ENCODE assay signal across 12 cellular contexts in the genomic region with DNA sequence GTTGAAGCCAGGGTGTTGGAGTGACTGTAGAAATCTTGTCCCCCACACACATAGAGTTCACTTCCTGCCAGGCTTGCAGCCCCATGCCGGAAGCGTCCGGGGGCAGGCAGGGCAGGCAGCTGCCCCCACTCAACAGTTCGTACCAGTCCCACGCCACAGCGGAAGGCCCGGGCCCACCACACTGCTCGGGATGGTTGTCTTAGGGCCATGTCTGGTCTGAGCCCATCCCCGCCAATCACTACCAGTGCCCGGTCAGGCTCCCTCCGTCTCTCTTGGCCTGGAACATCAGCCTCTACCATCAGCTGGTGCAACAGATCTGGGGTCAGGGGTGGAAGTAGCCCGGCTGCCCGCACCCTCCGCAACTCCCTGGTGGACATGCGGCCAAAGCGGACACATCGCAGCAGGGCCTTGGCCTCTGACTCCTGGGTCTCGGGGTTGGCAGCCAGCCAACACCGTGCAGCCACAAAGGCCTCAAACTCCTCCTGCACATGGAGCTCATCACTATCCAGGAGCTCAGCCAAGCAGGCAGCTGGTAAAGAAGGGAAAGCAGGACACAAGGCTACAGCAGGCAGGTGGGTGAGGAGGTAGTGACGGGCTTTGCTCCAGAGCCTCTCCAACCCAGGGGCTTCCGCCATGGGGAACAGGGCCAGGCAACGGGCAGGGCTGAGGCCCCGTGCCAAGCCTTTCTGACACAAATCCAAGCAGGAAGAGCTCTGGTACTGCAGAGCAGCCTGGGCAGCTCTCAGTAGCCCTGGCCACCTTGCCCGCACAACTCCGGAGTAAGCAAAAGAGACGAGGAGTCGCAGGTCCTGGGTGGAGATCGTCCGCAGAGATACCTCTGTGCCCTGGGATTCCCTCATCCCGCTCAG. TPM values are rescaled to one million over a fixed set of nuclear protein-coding genes. Genes with fewer than 3 reads are reported as not detected.
DNase-seq lines count a peak whose midpoint lies in the region; ATAC-seq, FAIRE-seq and TF ChIP-seq lines count a peak whose summit lies in the region.
"Had no signal": no experiment of that assay in that cellular context is flagged by ENCODE, and none has a peak within 500 bp of the region (broad histone marks: within the 10 kb centered on the region; RNA-seq: fewer than 3 reads in every experiment).

No MANE protein-coding gene starts in this region.

- peaks cover 0 to 14% (median 0%) of the 10 kb centered on the region in 11 experiments; a peak in 7 of 22 replicates for H3K36me3 ChIP-seq in BLaER1 treated with 17β-estradiol and CSF1 and Interleukin-3, amounts not matched to agents 10 nM and 100 nM
- H3K36me3 ChIP-seq in K562 (ENCODE audit: control insufficient read depth, insufficient read depth, low read length): no peaks in the 10 kb centered on the region
- H3K36me3 ChIP-seq: neural progenitor cell had no signal

- 67% methylated on average over 28 of the region's 30 CpGs for WGBS in K562 (ENCODE audit: insufficient coverage, low coverage, missing lambda C conversion rate)

- H3K9me1 ChIP-seq in K562 (ENCODE audit: control insufficient read depth, insufficient read depth, low read length): no peaks in the 10 kb centered on the region

- H3K4me1 ChIP-seq in BLaER1 treated with 17β-estradiol and CSF1 and Interleukin-3, amounts not matched to agents 10 nM and 100 nM: peaks cover 70 to 93% (median 86%) of the 10 kb centered on the region in 10 experiments
- peaks cover 24 to 26% of the 10 kb centered on the region in 2 experiments; a peak in 4 of 5 replicates for H3K4me1 ChIP-seq in K562 (replicated peaks in 1 of 2; ENCODE audit: control insufficient read depth in 2 of 2, insufficient read depth in 2 of 2, low read length in 2 of 2)
- H3K4me1 ChIP-seq: neural progenitor cell had no signal

- no peaks in the 10 kb centered on the region for H3K36me3 Mint-ChIP-seq in naive thymus-derived CD8-positive, alpha-beta T cell
- H3K36me3 Mint-ChIP-seq: neural progenitor cell had no signal

- peak overlapping the region; percentile 57 to 95 (median 91) for H3K27ac Mint-ChIP-seq in naive thymus-derived CD8-positive, alpha-beta T cell
- H3K27ac Mint-ChIP-seq: neural progenitor cell; T-helper 2 cell treated with Interferon-gamma antibody and Interleukin-4, amounts not matched to agents 5 μg/mL and 100 μg/mL, for 36 hours had no signal

- DNase-seq in NCI-H1105 (lab: John Stamatoyannopoulos, UW): peak; percentile 28
- peak; percentile 44 to 58 (median 46) for DNase-seq in K562 (ENCODE audit: extremely low read depth in 1 of 4, low spot score in 3 of 4)
- DNase-seq in naive thymus-derived CD8-positive, alpha-beta T cell: peak in 6 of 10 donors; percentile 18 to 65 (median 38)
- no peak for DNase-seq in HuH-7.5 (ENCODE audit: low spot score)
- no peak for DNase-seq in COR-L47 (lab: John Stamatoyannopoulos, UW)
- DNase-seq in HuH-7 (ENCODE audit: low spot score): no peak
- DNase-seq: effector memory CD4-positive, alpha-beta T cell; stimulated activated CD4-positive, alpha-beta T cell treated with anti-CD3 and anti-CD28 coated beads, Interleukin-2, amount 100 ng/mL, for 48 hours had no signal

- H3K9me3 Mint-ChIP-seq in naive thymus-derived CD8-positive, alpha-beta T cell: no peaks in the 10 kb centered on the region
- H3K9me3 Mint-ChIP-seq: neural progenitor cell; T-helper 2 cell treated with Interferon-gamma antibody and Interleukin-4, amounts not matched to agents 5 μg/mL and 100 μg/mL, for 36 hours had no signal

- H4K20me1 ChIP-seq in BLaER1 treated with 17β-estradiol and CSF1 and Interleukin-3, amounts not matched to agents 10 nM and 100 nM: no peaks in the 10 kb centered on the region
- no peaks in the 10 kb centered on the region for H4K20me1 ChIP-seq in K562 (replicated peaks; ENCODE audit: control insufficient read depth, insufficient read depth, low read length)

- H2AFZ ChIP-seq in K562 (ENCODE audit: low read depth, low read length): no peak overlapping the region
- H2AFZ ChIP-seq: neural progenitor cell had no signal

- ATAC-seq in K562 (peak; percentile 42), HG02763 (IDR thresholded peaks at IDR 0.05; ENCODE audit: unreplicated experiment) (no peak)
- ATAC-seq in naive thymus-derived CD8-positive, alpha-beta T cell: peak; percentile 78 to 85

- TF ChIP-seq POLR2A in K562 (conservative IDR thresholded peaks at IDR 0.05): no peak

- POLR2A ChIA-PET in K562 (lab: Yijun Ruan, JAX): interaction anchor here (0.6 kb wide), 2 partner anchors 10 to 835 kb away, joined by 3 read pairs; no protein-coding TSS in a partner anchor
- POLR2A ChIA-PET in naive thymus-derived CD8-positive, alpha-beta T cell (lab: Charles Lee): interaction anchor here (1.0 to 3.7 kb wide), 7 partner anchors 9 to 86 kb away, joined by 3 to 23 read pairs (median 9); a partner anchor contains a TSS

- CTCF ChIA-PET in K562 (lab: Yijun Ruan, JAX; ENCODE audit: low intra/inter-chr PET ratio): no interaction called here

- FAIRE-seq in K562 (lab: Jason Lieb, UNC): no peak

- H3K4me1 Mint-ChIP-seq in naive thymus-derived CD8-positive, alpha-beta T cell: peaks cover 22 to 46% (median 43%) of the 10 kb centered on the region in 4 donors
- H3K4me1 Mint-ChIP-seq: neural progenitor cell had no signal

- in situ Hi-C loops in K562 (cut with MboI): no loop called here

- TF ChIP-seq EP300 in K562 (IDR thresholded peaks at IDR 0.05; ENCODE audit: low read length): no peak

- H3K27me3 ChIP-seq in BLaER1 treated with 17β-estradiol and CSF1 and Interleukin-3, amounts not matched to agents 10 nM and 100 nM: no peaks in the 10 kb centered on the region
- H3K27me3 ChIP-seq in K562 (ENCODE audit: control insufficient read depth in 2 of 2, insufficient read depth in 2 of 2, low read length in 2 of 2): no peaks in the 10 kb centered on the region
- H3K27me3 ChIP-seq: neural progenitor cell had no signal

- peak overlapping the region; percentile 85 to 99 (median 96) for H3K4me2 ChIP-seq in BLaER1 treated with 17β-estradiol and CSF1 and Interleukin-3, amounts not matched to agents 10 nM and 100 nM
- no peak overlapping the region for H3K4me2 ChIP-seq in K562 (ENCODE audit: insufficient read depth, low read length)
- H3K4me2 ChIP-seq: neural progenitor cell had no signal

- TF ChIP-seq CTCF in K562 (IDR thresholded peaks at IDR 0.05 in 2 of 3, conservative IDR thresholded peaks at IDR 0.05 in 1 of 3; ENCODE audit: insufficient read depth in 2 of 3, low read depth in 1 of 3, low read length in 3 of 3): no peak

- H3K79me2 ChIP-seq in K562 (ENCODE audit: control insufficient read depth, insufficient read depth, low read length): no peaks in the 10 kb centered on the region; the same call in 2 of the 3 replicates

- peak overlapping the region; percentile 52 to 80 (median 68) for H3K4me3 Mint-ChIP-seq in naive thymus-derived CD8-positive, alpha-beta T cell
- H3K4me3 Mint-ChIP-seq: neural progenitor cell; T-helper 2 cell treated with Interferon-gamma antibody and Interleukin-4, amounts not matched to agents 5 μg/mL and 100 μg/mL, for 36 hours had no signal

- BruUV-seq in K562 (replicated peaks; lab: Mats Ljungman, UMichigan): no TSS peak

- intact Hi-C loops in K562 (cut with micrococcal nuclease): no loop called here

- peak overlapping the region in 10 of 11 experiments; percentile 2 to 95 (median 88); a peak in 17 of 22 replicates for H3K9ac ChIP-seq in BLaER1 treated with 17β-estradiol and CSF1 and Interleukin-3, amounts not matched to agents 10 nM and 100 nM
- H3K9ac ChIP-seq in K562 (ENCODE audit: insufficient read depth in 1 of 2, low read depth in 2 of 2, low read length in 2 of 2): peak overlapping the region in 1 of 2 experiments; percentile 74; a peak in 1 of 4 replicates
- H3K9ac ChIP-seq: neural progenitor cell had no signal

- H3K27ac ChIP-seq in BLaER1 treated with 17β-estradiol and CSF1 and Interleukin-3, amounts not matched to agents 10 nM and 100 nM: peak overlapping the region; percentile 6 to 100 (median 97); a peak in 21 of 22 replicates
- H3K27ac ChIP-seq in K562 (ENCODE audit: extremely low read depth, low read depth, low read length): no peak overlapping the region
- H3K27ac ChIP-seq: neural progenitor cell had no signal

- peak overlapping the region in 8 of 10 experiments; percentile 48 to 69 (median 58); a peak in 13 of 20 replicates for H3K4me3 ChIP-seq in BLaER1 treated with 17β-estradiol and CSF1 and Interleukin-3, amounts not matched to agents 10 nM and 100 nM
- no peak overlapping the region for H3K4me3 ChIP-seq in K562
- H3K4me3 ChIP-seq: neural progenitor cell had no signal

- TF ChIP-seq RAD21 in K562 (CRISPR knock-in tag; conservative IDR thresholded peaks at IDR 0.05 in 1 of 2, IDR thresholded peaks at IDR 0.05 in 1 of 2): no peak

- no peaks in the 10 kb centered on the region for H3K27me3 Mint-ChIP-seq in naive thymus-derived CD8-positive, alpha-beta T cell

- no peaks in the 10 kb centered on the region for H3K9me3 ChIP-seq in BLaER1 treated with 17β-estradiol and CSF1 and Interleukin-3, amounts not matched to agents 10 nM and 100 nM (replicated peaks in 1 of 11)
- no peaks in the 10 kb centered on the region for H3K9me3 ChIP-seq in K562 (replicated peaks; ENCODE audit: control insufficient read depth, insufficient read depth, low read depth, low read length)

RNA-seq across cellular contexts. Expression of a gene that starts 5.9 kb away (rescaled TPM):
- total RNA-seq in K562 (2011; cell fraction: chromatin; rRNA removed; ENCODE audit: low replicate concordance): 0.12 TPM in 1 of 2 replicates, not detected in the other
- not detected in 2 replicates for total RNA-seq in K562 (2011; cell fraction: nucleolus; rRNA removed)
- 0.07 TPM in 1 of 2 replicates, not detected in the other for total RNA-seq in K562 (2011; cell fraction: nucleoplasm; rRNA removed)
- total RNA-seq in K562 (2014; rRNA removed) (not detected in 2 replicates), K562 (2014; rRNA removed; fragmentation: Illumina TruSeq; extraction: Trizol) (not detected in 2 replicates), K562 (2015; rRNA removed; fragmentation: Illumina TruSeq; extraction: Trizol) (0.04 TPM in 2 replicates), K562 (2021) (0.02 TPM in 1 of 2 replicates, not detected in the other)
- polyA plus RNA-seq in K562 (2011; rRNA removed) (not detected in 2 replicates), K562 (2014; fragmentation: Illumina TruSeq; extraction: Trizol) (not detected in 2 replicates), K562 (2014; fragmentation: Nextera tagmentation; extraction: Ambion mirVana) (under 1 TPM; 0.13 to 0.27 TPM), K562 (2014; rRNA removed) (0.15 TPM in 1 of 2 replicates, not detected in the other)
- polyA plus RNA-seq in K562 (2011; cell fraction: cytosol; rRNA removed): not detected in 2 replicates
- 0.03 and 0.06 TPM in 2 replicates for polyA plus RNA-seq in K562 (2011; cell fraction: nucleus; rRNA removed)
- 0.12 TPM in 2 replicates for polyA plus RNA-seq in K562 (2012)
- polyA minus RNA-seq in K562 (2011; rRNA and poly(A)+ RNA removed): 0.06 TPM in 1 of 2 replicates, not detected in the other
- not detected in 2 replicates for polyA minus RNA-seq in K562 (2011; cell fraction: cytosol; rRNA and poly(A)+ RNA removed)
- under 0.01 and 0.11 TPM in 2 replicates for polyA minus RNA-seq in K562 (2011; cell fraction: nucleus; rRNA and poly(A)+ RNA removed)
- under 1 TPM; 0.52 to 0.57 TPM for total RNA-seq in naive thymus-derived CD8-positive, alpha-beta T cell
- under 1 TPM; 0.43 to 0.77 (median 0.43) TPM for polyA plus RNA-seq in naive thymus-derived CD8-positive, alpha-beta T cell

RNA-seq across cellular contexts. Expression of a gene that starts 16.7 kb away (rescaled TPM):
- 71.3 and 83.9 TPM in 2 replicates for total RNA-seq in K562 (2011; cell fraction: chromatin; rRNA removed; ENCODE audit: low replicate concordance)
- total RNA-seq in K562 (2011; cell fraction: nucleolus; rRNA removed): 27.0 and 37.0 TPM in 2 replicates
- 32.2 and 34.5 TPM in 2 replicates for total RNA-seq in K562 (2011; cell fraction: nucleoplasm; rRNA removed)
- total RNA-seq in K562 (2014; rRNA removed) (4.4 and 4.5 TPM in 2 replicates), K562 (2014; rRNA removed; fragmentation: Illumina TruSeq; extraction: Trizol) (7.3 and 8.0 TPM in 2 replicates), K562 (2015; rRNA removed; fragmentation: Illumina TruSeq; extraction: Trizol) (5.6 and 6.6 TPM in 2 replicates), K562 (2021) (6.9 and 8.4 TPM in 2 replicates)
- polyA plus RNA-seq in K562 (2011; rRNA removed) (7.1 and 11.8 TPM in 2 replicates), K562 (2014; fragmentation: Illumina TruSeq; extraction: Trizol) (9.7 and 12.2 TPM in 2 replicates), K562 (2014; fragmentation: Nextera tagmentation; extraction: Ambion mirVana) (1 to 10 TPM; 1.0 to 1.3 TPM), K562 (2014; rRNA removed) (6.0 and 7.4 TPM in 2 replicates)
- polyA plus RNA-seq in K562 (2011; cell fraction: cytosol; rRNA removed): 4.0 and 4.2 TPM in 2 replicates
- polyA plus RNA-seq in K562 (2011; cell fraction: nucleus; rRNA removed): 37.1 and 39.2 TPM in 2 replicates
- 6.9 and 14.5 TPM in 2 replicates for polyA plus RNA-seq in K562 (2012)
- polyA minus RNA-seq in K562 (2011; rRNA and poly(A)+ RNA removed): 15.4 and 15.7 TPM in 2 replicates
- 4.8 and 5.3 TPM in 2 replicates for polyA minus RNA-seq in K562 (2011; cell fraction: cytosol; rRNA and poly(A)+ RNA removed)
- polyA minus RNA-seq in K562 (2011; cell fraction: nucleus; rRNA and poly(A)+ RNA removed): 13.5 and 23.5 TPM in 2 replicates
- total RNA-seq in naive thymus-derived CD8-positive, alpha-beta T cell: 10 to 100 TPM; 60.6 to 70.4 TPM
- polyA plus RNA-seq in naive thymus-derived CD8-positive, alpha-beta T cell: 1 to 10 TPM; 3.0 to 4.9 (median 4.5) TPM

RNA-seq across cellular contexts. Expression of a gene that starts 24.6 kb away (rescaled TPM):
- total RNA-seq in K562 (2011; cell fraction: chromatin; rRNA removed; ENCODE audit: low replicate concordance): 124 and 166 TPM in 2 replicates
- total RNA-seq in K562 (2011; cell fraction: nucleolus; rRNA removed): 148 and 154 TPM in 2 replicates
- 122 and 133 TPM in 2 replicates for total RNA-seq in K562 (2011; cell fraction: nucleoplasm; rRNA removed)
- 47.8 and 48.9 TPM in 2 replicates for total RNA-seq in K562 (2014; rRNA removed)
- 35.6 and 36.9 TPM in 2 replicates for total RNA-seq in K562 (2014; rRNA removed; fragmentation: Illumina TruSeq; extraction: Trizol)
- 42.3 and 44.1 TPM in 2 replicates for total RNA-seq in K562 (2015; rRNA removed; fragmentation: Illumina TruSeq; extraction: Trizol)
- 31.4 and 39.1 TPM in 2 replicates for total RNA-seq in K562 (2021)
- polyA plus RNA-seq in K562 (2011; rRNA removed): 49.3 and 65.2 TPM in 2 replicates
- 108 and 117 TPM in 2 replicates for polyA plus RNA-seq in K562 (2011; cell fraction: cytosol; rRNA removed)
- 143 and 149 TPM in 2 replicates for polyA plus RNA-seq in K562 (2011; cell fraction: nucleus; rRNA removed)
- 37.0 and 40.1 TPM in 2 replicates for polyA plus RNA-seq in K562 (2012)
- 31.4 and 36.4 TPM in 2 replicates for polyA plus RNA-seq in K562 (2014; fragmentation: Illumina TruSeq; extraction: Trizol)
- 10 to 100 TPM; 32.1 to 59.2 TPM for polyA plus RNA-seq in K562 (2014; fragmentation: Nextera tagmentation; extraction: Ambion mirVana)
- polyA plus RNA-seq in K562 (2014; rRNA removed): 51.1 and 61.1 TPM in 2 replicates
- polyA minus RNA-seq in K562 (2011; rRNA and poly(A)+ RNA removed): 73.0 and 76.7 TPM in 2 replicates
- polyA minus RNA-seq in K562 (2011; cell fraction: cytosol; rRNA and poly(A)+ RNA removed): 25.3 and 34.6 TPM in 2 replicates
- 63.1 and 78.1 TPM in 2 replicates for polyA minus RNA-seq in K562 (2011; cell fraction: nucleus; rRNA and poly(A)+ RNA removed)
- 10 to 100 TPM; 82.5 to 89.2 TPM for total RNA-seq in naive thymus-derived CD8-positive, alpha-beta T cell
- polyA plus RNA-seq in naive thymus-derived CD8-positive, alpha-beta T cell: 10 to 100 TPM; 38.8 to 43.3 (median 42.0) TPM

RNA-seq across cellular contexts. Expression of a gene that starts 25.0 kb away (rescaled TPM):
- total RNA-seq in K562 (2011; cell fraction: chromatin; rRNA removed; ENCODE audit: low replicate concordance): 34.9 and 40.9 TPM in 2 replicates
- total RNA-seq in K562 (2011; cell fraction: nucleolus; rRNA removed): 31.0 and 33.6 TPM in 2 replicates
- 40.3 and 47.9 TPM in 2 replicates for total RNA-seq in K562 (2011; cell fraction: nucleoplasm; rRNA removed)
- total RNA-seq in K562 (2014; rRNA removed) (157 and 188 TPM in 2 replicates), K562 (2014; rRNA removed; fragmentation: Illumina TruSeq; extraction: Trizol) (49.5 and 50.2 TPM in 2 replicates), K562 (2015; rRNA removed; fragmentation: Illumina TruSeq; extraction: Trizol) (54.8 and 63.8 TPM in 2 replicates), K562 (2021) (142 and 143 TPM in 2 replicates)
- polyA plus RNA-seq in K562 (2011; rRNA removed) (224 and 225 TPM in 2 replicates), K562 (2014; fragmentation: Illumina TruSeq; extraction: Trizol) (212 and 274 TPM in 2 replicates), K562 (2014; fragmentation: Nextera tagmentation; extraction: Ambion mirVana) (100 to 1,000 TPM; 158 to 234 TPM), K562 (2014; rRNA removed) (218 and 222 TPM in 2 replicates)
- 321 and 341 TPM in 2 replicates for polyA plus RNA-seq in K562 (2011; cell fraction: cytosol; rRNA removed)
- polyA plus RNA-seq in K562 (2011; cell fraction: nucleus; rRNA removed): 175 and 219 TPM in 2 replicates
- polyA plus RNA-seq in K562 (2012): 161 and 174 TPM in 2 replicates
- 141 and 166 TPM in 2 replicates for polyA minus RNA-seq in K562 (2011; rRNA and poly(A)+ RNA removed)
- polyA minus RNA-seq in K562 (2011; cell fraction: cytosol; rRNA and poly(A)+ RNA removed): 59.7 and 65.9 TPM in 2 replicates
- polyA minus RNA-seq in K562 (2011; cell fraction: nucleus; rRNA and poly(A)+ RNA removed): 14.0 and 29.0 TPM in 2 replicates
- 100 to 1,000 TPM; 137 to 144 TPM for total RNA-seq in naive thymus-derived CD8-positive, alpha-beta T cell
- polyA plus RNA-seq in naive thymus-derived CD8-positive, alpha-beta T cell: 100 to 1,000 TPM; 125 to 176 (median 148) TPM

RNA-seq across cellular contexts. Expression of a gene that starts 31.2 kb away (rescaled TPM):
- 39.4 and 59.8 TPM in 2 replicates for total RNA-seq in K562 (2011; cell fraction: chromatin; rRNA removed; ENCODE audit: low replicate concordance)
- 44.1 and 49.7 TPM in 2 replicates for total RNA-seq in K562 (2011; cell fraction: nucleolus; rRNA removed)
- total RNA-seq in K562 (2011; cell fraction: nucleoplasm; rRNA removed): 51.0 and 52.4 TPM in 2 replicates
- total RNA-seq in K562 (2014; rRNA removed) (10.3 and 10.9 TPM in 2 replicates), K562 (2014; rRNA removed; fragmentation: Illumina TruSeq; extraction: Trizol) (8.6 and 10.2 TPM in 2 replicates), K562 (2015; rRNA removed; fragmentation: Illumina TruSeq; extraction: Trizol) (10.7 and 11.7 TPM in 2 replicates), K562 (2021) (15.1 and 20.9 TPM in 2 replicates)
- polyA plus RNA-seq in K562 (2011; rRNA removed) (17.7 and 30.2 TPM in 2 replicates), K562 (2014; fragmentation: Illumina TruSeq; extraction: Trizol) (14.9 and 16.6 TPM in 2 replicates), K562 (2014; fragmentation: Nextera tagmentation; extraction: Ambion mirVana) (1 to 10 TPM; 5.3 to 7.4 TPM), K562 (2014; rRNA removed) (16.0 and 18.9 TPM in 2 replicates)
- polyA plus RNA-seq in K562 (2011; cell fraction: cytosol; rRNA removed): 20.6 and 21.5 TPM in 2 replicates
- polyA plus RNA-seq in K562 (2011; cell fraction: nucleus; rRNA removed): 95.5 and 114 TPM in 2 replicates
- 14.4 and 21.9 TPM in 2 replicates for polyA plus RNA-seq in K562 (2012)
- 9.1 and 12.0 TPM in 2 replicates for polyA minus RNA-seq in K562 (2011; rRNA and poly(A)+ RNA removed)
- 4.4 and 6.0 TPM in 2 replicates for polyA minus RNA-seq in K562 (2011; cell fraction: cytosol; rRNA and poly(A)+ RNA removed)
- 15.5 and 27.3 TPM in 2 replicates for polyA minus RNA-seq in K562 (2011; cell fraction: nucleus; rRNA and poly(A)+ RNA removed)
- 10 to 100 TPM; 74.2 to 76.1 TPM for total RNA-seq in naive thymus-derived CD8-positive, alpha-beta T cell
- 10 to 100 TPM; 21.0 to 31.1 (median 21.3) TPM for polyA plus RNA-seq in naive thymus-derived CD8-positive, alpha-beta T cell

Comparison
In these comparisons a context has a peak if more than half of its experiments do, and no peak if none do; other contexts are left out.
1. DNase-seq: peak in NCI-H1105 (single experiment), K562 (4 of 4) and naive thymus-derived CD8-positive, alpha-beta T cell (6 of 10); none in HuH-7.5 (single experiment), COR-L47 (single experiment) and HuH-7 (single experiment).